ENCODE assay signal across 12 cellular contexts in the genomic region with DNA sequence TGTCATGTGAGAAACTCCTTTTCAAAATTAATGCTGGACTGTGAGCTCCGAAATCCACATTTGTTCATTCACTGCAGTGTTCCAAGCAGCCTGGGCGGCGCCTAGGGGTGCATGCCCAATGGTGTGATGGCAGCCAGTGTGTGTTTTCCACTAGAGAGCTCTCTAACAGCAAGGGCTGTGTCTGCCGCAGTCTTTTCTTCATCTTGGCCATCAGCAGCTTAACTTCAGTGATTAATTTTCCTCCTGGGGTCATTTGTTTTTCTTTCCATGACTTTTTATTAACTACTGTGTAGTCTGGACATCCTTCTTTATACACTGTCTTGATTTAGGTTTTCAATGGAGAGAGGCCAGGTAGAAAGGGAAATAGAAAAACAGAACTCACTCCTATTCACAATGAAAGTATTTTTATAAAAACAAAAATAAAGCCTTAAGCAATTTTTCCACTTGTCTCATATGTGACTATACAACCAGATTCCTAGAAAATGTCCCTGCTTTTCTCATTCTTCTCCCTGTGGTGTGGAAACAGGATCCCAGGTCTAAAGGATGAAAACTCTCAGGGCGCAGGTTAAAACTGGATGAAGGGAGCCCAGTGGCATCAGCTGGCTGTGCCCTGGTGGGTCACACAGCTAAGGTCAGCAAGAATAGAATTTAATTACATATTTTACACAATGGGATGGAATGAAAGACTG.
A peak's percentile ranks its signal among the peaks of the same experiment; 100 is the strongest.
DNase-seq lines count a peak whose midpoint lies in the region; ATAC-seq and TF ChIP-seq lines count a peak whose summit lies in the region.
"Had no signal": no experiment of that assay in that cellular context is flagged by ENCODE, and none has a peak within 500 bp of the region (broad histone marks: within the 10 kb centered on the region; RNA-seq: fewer than 3 reads in every experiment).

No MANE protein-coding gene starts in this region.

- H3K36me3 ChIP-seq in heart left ventricle (no peaks in the 10 kb centered on the region), aorta (ENCODE audit: control insufficient read depth in 1 of 2, insufficient read depth in 2 of 2, low read length in 1 of 2) (no peaks in the 10 kb centered on the region)

- intact Hi-C loops in heart left ventricle (cut with DNase I) (no loop called here), cardiac septum (cut with DNase I) (no loop called here), lower leg skin (cut with DNase I; ENCODE audit: low total_unique reads) (no loop called here), aorta (cut with DNase I) (loop anchor here (5.0 to 10.0 kb wide), 2 partner anchors 46 to 197 kb away; no protein-coding TSS in a partner anchor)

- WGBS in heart left ventricle, 4 donors: 61 to 83% (median 81%) methylated on average over 5 of the region's 5 CpGs
- whole genome bisulfite sequencing in lower leg skin, 2 donors: 55 to 62% methylated on average over 5 of the region's 5 CpGs
- 5 to 8% methylated on average over 5 of the region's 5 CpGs for WGBS in aorta, 2 donors

- H3K27me3 ChIP-seq in heart left ventricle (no peaks in the 10 kb centered on the region), aorta (ENCODE audit: control insufficient read depth in 1 of 2, insufficient read depth in 2 of 2, low read length in 1 of 2) (no peaks in the 10 kb centered on the region)

- peak in 1 of 12 donors; percentile 27 for TF ChIP-seq CTCF in heart left ventricle (IDR thresholded peaks at IDR 0.05)
- no peak for TF ChIP-seq CTCF in lower leg skin (IDR thresholded peaks at IDR 0.05)

- H3K4me1 ChIP-seq in heart left ventricle (no peaks in the 10 kb centered on the region), aorta (ENCODE audit: control insufficient read depth in 1 of 2, insufficient read depth in 2 of 2, low read length in 2 of 2) (peaks cover 4% of the 10 kb centered on the region in 2 donors)

- ATAC-seq in heart left ventricle (peak in 3 of 4 donors; percentile 52 to 69 (median 59)), aorta (ENCODE audit: low FRiP score) (peak; percentile 95), HG02798 (IDR thresholded peaks at IDR 0.05; ENCODE audit: poor library complexity, unreplicated experiment) (no peak), HG03432 (IDR thresholded peaks at IDR 0.05; ENCODE audit: unreplicated experiment) (no peak)

- no peaks in the 10 kb centered on the region for H3K9me3 ChIP-seq in heart left ventricle
- H3K9me3 ChIP-seq in aorta (ENCODE audit: control insufficient read depth, low read length): no peaks in the 10 kb centered on the region

- DNase-seq in heart left ventricle (no peak), cardiac septum (ENCODE audit: low spot score) (no peak), T1000 (lab: John Stamatoyannopoulos, UW) (peak; percentile 8), lower leg skin (ENCODE audit: low spot score in 2 of 2) (peak; percentile 55 to 92), aorta (peak; percentile 87 to 88)
- no peak for DNase-seq in effector CD8-positive, alpha-beta T cell (lab: John Stamatoyannopoulos, UW)
- DNase-seq: activated B cell treated with CpG ODN at 0.5 μM for 24 hours, NCI-H446, Right ventricle myocardium superior had no signal

- H3K4me3 ChIP-seq in heart left ventricle (no peak overlapping the region), lower leg skin (ENCODE audit: low read depth, poor library complexity, severe bottlenecking) (no peak overlapping the region), aorta (ENCODE audit: low read length in 2 of 2) (no peak overlapping the region)

- H3K27ac ChIP-seq in heart left ventricle (no peak overlapping the region), aorta (ENCODE audit: low read depth in 1 of 2, low read length in 2 of 2) (peak overlapping the region; percentile 82 to 94)
- H3K27ac ChIP-seq: epithelial cell of prostate had no signal

- TF ChIP-seq POLR2A in heart left ventricle (IDR thresholded peaks at IDR 0.05): no peak
- no peak for TF ChIP-seq POLR2A in lower leg skin (IDR thresholded peaks at IDR 0.05)

Comparison
In these comparisons a context has a peak if more than half of its experiments do, and no peak if none do; other contexts are left out.
1. ATAC-seq: peak in heart left ventricle (3 of 4) and aorta (single experiment); none in HG02798 (single experiment) and HG03432 (single experiment).
2. DNase-seq: peak in T1000 (single experiment), lower leg skin (2 of 2) and aorta (2 of 2); none in heart left ventricle (0 of 5), cardiac septum (single experiment) and effector CD8-positive, alpha-beta T cell (single experiment).
3. H3K27ac ChIP-seq: peak in aorta (2 of 2); none in heart left ventricle (0 of 12).
4. intact Hi-C loops: an anchor here in aorta (5.0 to 10.0 kb wide); none called in heart left ventricle, cardiac septum and lower leg skin.